In the genomic region with DNA sequence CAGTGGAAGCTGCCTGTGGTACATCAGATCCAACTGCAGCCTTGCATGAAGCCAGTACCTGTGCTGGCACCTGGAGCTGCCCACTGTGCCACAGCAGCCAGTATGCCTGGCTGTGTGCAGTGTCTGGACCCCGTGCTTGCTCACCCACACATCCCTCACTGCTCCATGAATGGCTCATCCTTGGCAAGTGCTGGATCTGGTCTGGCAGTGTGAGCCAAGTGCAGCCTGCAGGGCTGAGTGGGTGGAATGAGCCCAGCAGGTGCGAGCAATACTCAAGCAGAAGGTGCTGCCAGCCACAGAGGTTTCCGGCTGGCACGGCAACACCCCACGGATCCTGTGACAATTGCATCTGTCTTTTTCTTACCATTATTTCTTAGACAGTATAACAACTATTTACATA, we compare ENCODE assay signal across 15 cellular contexts.
"Had no signal": no experiment of that assay in that cellular context is flagged by ENCODE, and none has a peak within 500 bp of the region (broad histone marks: within the 10 kb centered on the region; RNA-seq: fewer than 3 reads in every experiment).

No MANE protein-coding gene starts in this region.

- H3K4me1 ChIP-seq: adrenal gland, neural progenitor cell, pancreas, transverse colon had no signal

- H3K9me3 Mint-ChIP-seq: activated naive CD4-positive, alpha-beta T cell treated with anti-CD3 and anti-CD28 coated beads, Interleukin-2, amount 50 U/mL, for 24 hours; neural progenitor cell had no signal

- H3K27ac ChIP-seq: adrenal gland, cardiac muscle cell, neural progenitor cell, pancreas, transverse colon had no signal

- H3K27me3 ChIP-seq: adrenal gland, cardiac muscle cell, neural progenitor cell, pancreas, transverse colon had no signal

- H3K4me1 Mint-ChIP-seq: activated CD4-positive, alpha-beta T cell treated with anti-CD3 and anti-CD28 coated beads for 36 hours; activated naive CD4-positive, alpha-beta T cell treated with anti-CD3 and anti-CD28 coated beads, Interleukin-2, amount 50 U/mL, for 24 hours; naive B cell; neural progenitor cell; T-helper 17 cell had no signal

- H2AFZ ChIP-seq: neural progenitor cell had no signal

- H3K9ac ChIP-seq: neural progenitor cell had no signal

- H3K9me3 ChIP-seq: adrenal gland, pancreas, transverse colon had no signal

- H3K4me2 ChIP-seq: neural progenitor cell had no signal

- H3K4me3 ChIP-seq: adrenal gland, cardiac muscle cell, neural progenitor cell, pancreas, transverse colon had no signal

- H3K27me3 Mint-ChIP-seq: activated CD4-positive, alpha-beta T cell treated with anti-CD3 and anti-CD28 coated beads for 36 hours; activated CD8-positive, alpha-beta T cell treated with anti-CD3 and anti-CD28 coated beads for 36 hours; activated naive CD4-positive, alpha-beta T cell treated with anti-CD3 and anti-CD28 coated beads, Interleukin-2, amount 50 U/mL, for 24 hours; naive B cell; T-helper 17 cell had no signal

- H3K36me3 ChIP-seq: adrenal gland, cardiac muscle cell, neural progenitor cell, pancreas, transverse colon had no signal

- H3K27ac Mint-ChIP-seq: activated CD4-positive, alpha-beta T cell treated with anti-CD3 and anti-CD28 coated beads for 36 hours; activated CD8-positive, alpha-beta T cell treated with anti-CD3 and anti-CD28 coated beads for 36 hours; activated naive CD4-positive, alpha-beta T cell treated with anti-CD3 and anti-CD28 coated beads, Interleukin-2, amount 50 U/mL, for 24 hours; naive B cell; neural progenitor cell; T-helper 17 cell had no signal

- ATAC-seq: activated CD4-positive, alpha-beta T cell treated with anti-CD3 and anti-CD28 coated beads for 36 hours; activated CD8-positive, alpha-beta T cell treated with anti-CD3 and anti-CD28 coated beads for 36 hours; activated T-cell treated with anti-CD3 and anti-CD28 coated beads, Interleukin-2, amount 50 U/mL, for 4 hours; left lobe of liver; pancreas; T-helper 17 cell had no signal

- H3K4me3 Mint-ChIP-seq: activated CD4-positive, alpha-beta T cell treated with anti-CD3 and anti-CD28 coated beads for 36 hours; activated CD8-positive, alpha-beta T cell treated with anti-CD3 and anti-CD28 coated beads for 36 hours; activated naive CD4-positive, alpha-beta T cell treated with anti-CD3 and anti-CD28 coated beads, Interleukin-2, amount 50 U/mL, for 24 hours; activated T-cell treated with anti-CD3 and anti-CD28 coated beads, Interleukin-2, amount 50 U/mL, for 4 hours; neural progenitor cell; T-helper 17 cell had no signal

- DNase-seq: activated CD4-positive, alpha-beta T cell treated with anti-CD3 and anti-CD28 coated beads for 36 hours; activated CD8-positive, alpha-beta T cell treated with anti-CD3 and anti-CD28 coated beads for 36 hours; activated effector memory CD4-positive, alpha-beta T cell treated with Interleukin-2 at 50 U/mL for 16 hours; activated T-cell treated with anti-CD3 and anti-CD28 coated beads, Interleukin-2, amount 50 U/mL, for 4 hours; adrenal gland; naive B cell; pancreas; stimulated activated naive CD4-positive, alpha-beta T cell; substantia nigra; T-helper 17 cell; transverse colon had no signal

- H3K36me3 Mint-ChIP-seq: activated naive CD4-positive, alpha-beta T cell treated with anti-CD3 and anti-CD28 coated beads, Interleukin-2, amount 50 U/mL, for 24 hours; naive B cell; neural progenitor cell had no signal
